Comparison of ENCODE assay signal across 10 cellular contexts in genomic region chr12:6830286-6830892, GRCh38. TPM values are rescaled to one million over a fixed set of nuclear protein-coding genes. Genes with fewer than 3 reads are reported as not detected.
A peak's percentile ranks its signal among the peaks of the same experiment; 100 is the strongest.
DNase-seq lines count a peak whose midpoint lies in the region; TF ChIP-seq lines count a peak whose summit lies in the region.
"Had no signal": no experiment of that assay in that cellular context is flagged by ENCODE, and none has a peak within 500 bp of the region (broad histone marks: within the 10 kb centered on the region; RNA-seq: fewer than 3 reads in every experiment).

No MANE protein-coding gene starts in this region.

- in situ Hi-C loops in HAP-1 (cut with MboI; ENCODE audit: low sequenced_read_pairs) = no loop called here

- H3K27me3 Mint-ChIP-seq in brain = peaks cover 8% of the 10 kb centered on the region
- H3K27me3 Mint-ChIP-seq in nephron progenitor cell (ENCODE audit: low read depth, poor library complexity) = peaks cover 4% of the 10 kb centered on the region

- H3K27ac Mint-ChIP-seq in brain (peak overlapping the region; percentile 66 to 100 (median 100)), nephron progenitor cell (no peak overlapping the region)

- peak overlapping the region; percentile 93 for H3K4me3 ChIP-seq in HAP-1

- peaks cover 56% of the 10 kb centered on the region for H3K36me3 ChIP-seq in HAP-1 (replicated peaks)

- TF ChIP-seq CTCF in brain (conservative IDR thresholded peaks at IDR 0.05) (no peak), nephron progenitor cell (IDR thresholded peaks at IDR 0.05) (no peak)

- H3K27me3 ChIP-seq in HAP-1 (ENCODE audit: low read depth) = no peaks in the 10 kb centered on the region

- peaks cover 12% of the 10 kb centered on the region for H3K4me1 ChIP-seq in HAP-1

- H3K4me1 Mint-ChIP-seq in brain (peaks cover 52% of the 10 kb centered on the region), nephron progenitor cell (peaks cover 53% of the 10 kb centered on the region)

- peak overlapping the region; percentile 99 to 100 (median 100) for H3K4me3 Mint-ChIP-seq in brain
- H3K4me3 Mint-ChIP-seq in nephron progenitor cell = peak overlapping the region; percentile 99

- DNase-seq in HAP-1 (ENCODE audit: low spot score in 2 of 2) = no peak
- DNase-seq in nephron progenitor cell = no peak
- DNase-seq in NCI-H526 treated with DMSO at 0.1 percent for 48 hours (lab: John Stamatoyannopoulos, UW) = no peak
- no peak for DNase-seq in SW480 (ENCODE audit: low spot score)
- DNase-seq in activated CD4-positive, CD25-positive, alpha-beta regulatory T cell (lab: John Stamatoyannopoulos, UW) = no peak
- DNase-seq: activated T-cell treated with anti-CD3 and anti-CD28 coated beads for 4 hours, DMS79 treated with DMSO at 0.1 percent for 48 hours, NCI-H1092, T1000 had no signal

- H3K9me3 Mint-ChIP-seq in brain (no peaks in the 10 kb centered on the region), nephron progenitor cell (no peaks in the 10 kb centered on the region)

- peaks cover 35% of the 10 kb centered on the region for H3K36me3 Mint-ChIP-seq in brain
- peaks cover 42% of the 10 kb centered on the region for H3K36me3 Mint-ChIP-seq in nephron progenitor cell (ENCODE audit: low read depth)

- H3K9me3 ChIP-seq in HAP-1 = no peaks in the 10 kb centered on the region

RNA-seq across cellular contexts. Expression of gene P3H3, which starts 2.2 kb away (rescaled TPM):
- polyA plus RNA-seq in brain (ENCODE audit: insufficient read depth, low read depth, low replicate concordance) = 14.5 TPM

RNA-seq across cellular contexts. Expression of gene GPR162, which starts 8.8 kb away (rescaled TPM):
- 59.9 TPM for polyA plus RNA-seq in brain (ENCODE audit: insufficient read depth, low read depth, low replicate concordance)

RNA-seq across cellular contexts. Expression of gene GNB3, which starts 10.3 kb away (rescaled TPM):
- 4.8 TPM for polyA plus RNA-seq in brain (ENCODE audit: insufficient read depth, low read depth, low replicate concordance)

RNA-seq across cellular contexts. Expression of gene CDCA3, which starts 20.7 kb away (rescaled TPM):
- polyA plus RNA-seq in brain (ENCODE audit: insufficient read depth, low read depth, low replicate concordance) = 38.2 TPM

RNA-seq across cellular contexts. Expression of gene USP5, which starts 21.6 kb away (rescaled TPM):
- 106 TPM for polyA plus RNA-seq in brain (ENCODE audit: insufficient read depth, low read depth, low replicate concordance)
